ENCODE assay signal across 8 cellular contexts in genomic region chr1:46622341-46622740, GRCh38. TPM values are rescaled to one million over a fixed set of nuclear protein-coding genes. Genes with fewer than 3 reads are reported as not detected.
DNase-seq lines count a peak whose midpoint lies in the region; ATAC-seq and TF ChIP-seq lines count a peak whose summit lies in the region.

No MANE protein-coding gene starts in this region.

- H3K4me3 Mint-ChIP-seq in activated CD8-positive, alpha-beta memory T cell treated with anti-CD3 and anti-CD28 coated beads, Interleukin-2, amount 10 ng/mL, durations not matched to agents 7 days and 5 days = no peak overlapping the region

- no peak overlapping the region for H3K4me3 ChIP-seq in osteoblast (ENCODE audit: insufficient read depth, low read length)

- H4K20me1 ChIP-seq in osteoblast (ENCODE audit: insufficient read depth, low read length) = no peaks in the 10 kb centered on the region

- peak; percentile 63 for DNase-seq in GM03348 (ENCODE audit: low spot score)
- peak; percentile 27 for DNase-seq in NAMALWA (ENCODE audit: low spot score)
- DNase-seq in cerebellar nuclear complex (lab: John Stamatoyannopoulos, UW) = peak; percentile 12 to 34
- DNase-seq in osteoblast (ENCODE audit: insufficient read length, low spot score, missing footprints) = peak; percentile 78
- no peak for DNase-seq in dedifferentiated amniotic fluid mesenchymal stem cell (ENCODE audit: extremely low spot score)
- no peak for DNase-seq in activated CD8-positive, alpha-beta memory T cell treated with anti-CD3 and anti-CD28 coated beads, Interleukin-2, amount 10 ng/mL, durations not matched to agents 7 days and 5 days
- DNase-seq in GM19240 (ENCODE audit: insufficient read length, low spot score) = no peak

- no peaks in the 10 kb centered on the region for H3K9me3 ChIP-seq in osteoblast (ENCODE audit: low read depth, low read length)

- H3K4me2 ChIP-seq in osteoblast (ENCODE audit: insufficient read depth, low read length) = no peak overlapping the region

- CTCF ChIA-PET in activated CD8-positive, alpha-beta memory T cell treated with anti-CD3 and anti-CD28 coated beads, Interleukin-2, amount 10 ng/mL, durations not matched to agents 7 days and 5 days (lab: Charles Lee) = interaction anchor here (1.0 to 3.8 kb wide), 5 partner anchors 8 to 102 kb away, joined by 4 to 19 read pairs (median 4); no protein-coding TSS in a partner anchor

- H3K4me1 ChIP-seq in osteoblast (ENCODE audit: insufficient read depth, low read length) = peaks cover 14% of the 10 kb centered on the region

- no peak overlapping the region for H3K27ac ChIP-seq in osteoblast (ENCODE audit: low read depth, low read length)

- no peaks in the 10 kb centered on the region for H3K27me3 ChIP-seq in osteoblast (ENCODE audit: insufficient read depth, low read length)

- H3K36me3 Mint-ChIP-seq in activated CD8-positive, alpha-beta memory T cell treated with anti-CD3 and anti-CD28 coated beads, Interleukin-2, amount 10 ng/mL, durations not matched to agents 7 days and 5 days = no peaks in the 10 kb centered on the region

- H3K9me3 Mint-ChIP-seq in activated CD8-positive, alpha-beta memory T cell treated with anti-CD3 and anti-CD28 coated beads, Interleukin-2, amount 10 ng/mL, durations not matched to agents 7 days and 5 days (ENCODE audit: low read depth) = no peaks in the 10 kb centered on the region

- ATAC-seq in HG03196 (IDR thresholded peaks at IDR 0.05; ENCODE audit: unreplicated experiment) = no peak
- ATAC-seq in activated CD8-positive, alpha-beta memory T cell treated with anti-CD3 and anti-CD28 coated beads, Interleukin-2, amount 10 ng/mL, durations not matched to agents 7 days and 5 days = no peak

- TF ChIP-seq CTCF in osteoblast (IDR thresholded peaks at IDR 0.05; ENCODE audit: extremely low read depth, low read depth, low read length) = peak; percentile 49

- no peaks in the 10 kb centered on the region for H3K79me2 ChIP-seq in osteoblast (ENCODE audit: insufficient read depth, low read length)

- no peaks in the 10 kb centered on the region for H3K36me3 ChIP-seq in osteoblast (ENCODE audit: insufficient read depth, low read length)

- H3K27me3 Mint-ChIP-seq in activated CD8-positive, alpha-beta memory T cell treated with anti-CD3 and anti-CD28 coated beads, Interleukin-2, amount 10 ng/mL, durations not matched to agents 7 days and 5 days = no peaks in the 10 kb centered on the region

- H2AFZ ChIP-seq in osteoblast (ENCODE audit: low read length) = no peak overlapping the region

- no peak overlapping the region for H3K27ac Mint-ChIP-seq in activated CD8-positive, alpha-beta memory T cell treated with anti-CD3 and anti-CD28 coated beads, Interleukin-2, amount 10 ng/mL, durations not matched to agents 7 days and 5 days

- H3K4me1 Mint-ChIP-seq in activated CD8-positive, alpha-beta memory T cell treated with anti-CD3 and anti-CD28 coated beads, Interleukin-2, amount 10 ng/mL, durations not matched to agents 7 days and 5 days = peaks cover 17% of the 10 kb centered on the region

RNA-seq across cellular contexts. Expression of gene MOB3C, which starts 5.7 kb away (rescaled TPM):
- total RNA-seq in osteoblast = 8.3 and 8.7 TPM in 2 replicates
- total RNA-seq in activated CD8-positive, alpha-beta memory T cell treated with anti-CD3 and anti-CD28 coated beads, Interleukin-2, amount 10 ng/mL, durations not matched to agents 7 days and 5 days = 10 to 100 TPM; 18.3 to 20.7 TPM

RNA-seq across cellular contexts. Expression of gene MKNK1, which starts 18.3 kb away (rescaled TPM):
- total RNA-seq in osteoblast = 25.9 and 31.8 TPM in 2 replicates
- total RNA-seq in activated CD8-positive, alpha-beta memory T cell treated with anti-CD3 and anti-CD28 coated beads, Interleukin-2, amount 10 ng/mL, durations not matched to agents 7 days and 5 days = 10 to 100 TPM; 70.6 to 78.6 TPM

RNA-seq across cellular contexts. Expression of gene ATPAF1, which starts 45.8 kb away (rescaled TPM):
- total RNA-seq in osteoblast = 53.6 and 57.8 TPM in 2 replicates
- total RNA-seq in activated CD8-positive, alpha-beta memory T cell treated with anti-CD3 and anti-CD28 coated beads, Interleukin-2, amount 10 ng/mL, durations not matched to agents 7 days and 5 days = 10 to 100 TPM; 44.2 to 44.3 TPM

RNA-seq across cellular contexts. Expression of gene TEX38, which starts 49.3 kb away (rescaled TPM):
- total RNA-seq in osteoblast = 0.29 TPM in 1 of 2 replicates, not detected in the other
- not detected for total RNA-seq in activated CD8-positive, alpha-beta memory T cell treated with anti-CD3 and anti-CD28 coated beads, Interleukin-2, amount 10 ng/mL, durations not matched to agents 7 days and 5 days

Comparison
In these comparisons a context has a peak if more than half of its experiments do, and no peak if none do; other contexts are left out.
1. DNase-seq: peak in GM03348 (single experiment), NAMALWA (single experiment), cerebellar nuclear complex (2 of 2) and osteoblast (single experiment); none in dedifferentiated amniotic fluid mesenchymal stem cell (single experiment), activated CD8-positive, alpha-beta memory T cell treated with anti-CD3 and anti-CD28 coated beads, Interleukin-2, amount 10 ng/mL, durations not matched to agents 7 days and 5 days (single experiment) and GM19240 (single experiment).